1 cellular context compared by ENCODE assay signal in genomic region chr4:38621004-38621684, GRCh38.
TF ChIP-seq lines count a peak whose summit lies in the region.

No MANE protein-coding gene starts in this region.

TF ChIP-seq in K562, 482 proteins besides CTCF, POLR2A, EP300 and RAD21 (continued from another document and continues in another):
- no peak for TF ChIP-seq ZMIZ1 (IDR thresholded peaks at IDR 0.05; ENCODE audit: low read depth in 2 of 2, low read length in 2 of 2)
- TF ChIP-seq ILF3 (IDR thresholded peaks at IDR 0.05; ENCODE audit: borderline replicate concordance) = no peak
- TF ChIP-seq MYC (IDR thresholded peaks at IDR 0.05; ENCODE audit: low read depth, low read length) = peak; percentile 90
- TF ChIP-seq MYC (CRISPR knock-in tag; IDR thresholded peaks at IDR 0.05; ENCODE audit: borderline replicate concordance, low read depth) = no peak
- TF ChIP-seq ZNF785 (CRISPR knock-in tag; IDR thresholded peaks at IDR 0.05) = no peak
- peak; percentile 63 for TF ChIP-seq RBBP5 (IDR thresholded peaks at IDR 0.05; ENCODE audit: borderline replicate concordance, insufficient read depth, low read length, poor library complexity, severe bottlenecking)
- no peak for TF ChIP-seq MYNN (IDR thresholded peaks at IDR 0.05)
- TF ChIP-seq MYNN (CRISPR knock-in tag; IDR thresholded peaks at IDR 0.05) = no peak
- TF ChIP-seq MCM3 (IDR thresholded peaks at IDR 0.05) = no peak
- peak; percentile 88 for TF ChIP-seq IRF9 (tag; IDR thresholded peaks at IDR 0.05)
- no peak for TF ChIP-seq TEAD1 (CRISPR knock-in tag; IDR thresholded peaks at IDR 0.05)
- TF ChIP-seq ZNF75A (CRISPR knock-in tag; IDR thresholded peaks at IDR 0.05) = no peak
- 0 out of 2 replicates have a peak, but pooled peaks have one; percentile 11 for TF ChIP-seq CHAMP1 (IDR thresholded peaks at IDR 0.05)
- no peak for TF ChIP-seq SMAD3 (CRISPR knock-in tag; conservative IDR thresholded peaks at IDR 0.05)
- peak; percentile 27; the same call in 1 of the 2 replicates for TF ChIP-seq POLR2G (IDR thresholded peaks at IDR 0.05; ENCODE audit: low read depth, low read length)
- no peak for TF ChIP-seq ZNF143 (CRISPR knock-in tag; IDR thresholded peaks at IDR 0.05)
- no peak for TF ChIP-seq NR2C2 (CRISPR knock-in tag; IDR thresholded peaks at IDR 0.05)
- peak; percentile 27; the same call in 1 of the 2 replicates for TF ChIP-seq NR2C2 (tag; IDR thresholded peaks at IDR 0.05)
- TF ChIP-seq ZKSCAN1 (IDR thresholded peaks at IDR 0.05; ENCODE audit: low read depth, low read length) = no peak
- no peak for TF ChIP-seq RB1 (IDR thresholded peaks at IDR 0.05; ENCODE audit: low read depth)
- peak; percentile 46 for TF ChIP-seq DACH1 (IDR thresholded peaks at IDR 0.05; ENCODE audit: partially characterized antibody)
- peak in 1 of 2 experiments; percentile 74; a peak in 2 of 4 replicates for TF ChIP-seq ZNF318 (IDR thresholded peaks at IDR 0.05; ENCODE audit: borderline replicate concordance in 1 of 2, low read depth in 1 of 2)
- TF ChIP-seq NFIC (IDR thresholded peaks at IDR 0.05) = no peak
- no peak for TF ChIP-seq ZNF740 (CRISPR knock-in tag; IDR thresholded peaks at IDR 0.05)
- no peak for TF ChIP-seq ZNF740 (tag; IDR thresholded peaks at IDR 0.05)
- TF ChIP-seq COPS2 (conservative IDR thresholded peaks at IDR 0.05) = no peak
- TF ChIP-seq NFYB (IDR thresholded peaks at IDR 0.05; ENCODE audit: extremely low read depth, insufficient read length) = no peak
- TF ChIP-seq HCFC1 (IDR thresholded peaks at IDR 0.05; ENCODE audit: low read depth, low read length) = peak; percentile 5; the same call in 1 of the 2 replicates
- peak; percentile 47; the same call in 1 of the 2 replicates for TF ChIP-seq GATA2 (CRISPR knock-in tag; IDR thresholded peaks at IDR 0.05)
- no peak for TF ChIP-seq RNF219 (CRISPR knock-in tag; IDR thresholded peaks at IDR 0.05)
- TF ChIP-seq JUN (IDR thresholded peaks at IDR 0.05; ENCODE audit: borderline replicate concordance, low read depth, low read length) = peak; percentile 72
- no peak for TF ChIP-seq JUN (CRISPR knock-in tag; IDR thresholded peaks at IDR 0.05; ENCODE audit: borderline replicate concordance)
- TF ChIP-seq MITF (IDR thresholded peaks at IDR 0.05) = peak; percentile 5; the same call in 1 of the 2 replicates
- TF ChIP-seq SIN3A (IDR thresholded peaks at IDR 0.05; ENCODE audit: borderline replicate concordance in 2 of 2, control insufficient read depth in 1 of 2, low read depth in 2 of 2, low read length in 2 of 2) = no peak
- no peak for TF ChIP-seq U2AF1 (optimal IDR thresholded peaks at IDR 0.05; ENCODE audit: low read depth, low read length)
- TF ChIP-seq TFAM (CRISPR knock-in tag; conservative IDR thresholded peaks at IDR 0.05) = no peak
- TF ChIP-seq MTA2 (IDR thresholded peaks at IDR 0.05; ENCODE audit: low read depth) = peak; percentile 52
- peak; percentile 26 for TF ChIP-seq SMAD1 (IDR thresholded peaks at IDR 0.05; ENCODE audit: low read depth, low read length, partially characterized antibody)
- TF ChIP-seq ARID3A (IDR thresholded peaks at IDR 0.05; ENCODE audit: borderline replicate concordance, low read depth, low read length) = peak; percentile 85
- peak; percentile 89 for TF ChIP-seq TCF3 (CRISPR knock-in tag; IDR thresholded peaks at IDR 0.05)
